ENCODE assay signal across 1 cellular context in the genomic region with DNA sequence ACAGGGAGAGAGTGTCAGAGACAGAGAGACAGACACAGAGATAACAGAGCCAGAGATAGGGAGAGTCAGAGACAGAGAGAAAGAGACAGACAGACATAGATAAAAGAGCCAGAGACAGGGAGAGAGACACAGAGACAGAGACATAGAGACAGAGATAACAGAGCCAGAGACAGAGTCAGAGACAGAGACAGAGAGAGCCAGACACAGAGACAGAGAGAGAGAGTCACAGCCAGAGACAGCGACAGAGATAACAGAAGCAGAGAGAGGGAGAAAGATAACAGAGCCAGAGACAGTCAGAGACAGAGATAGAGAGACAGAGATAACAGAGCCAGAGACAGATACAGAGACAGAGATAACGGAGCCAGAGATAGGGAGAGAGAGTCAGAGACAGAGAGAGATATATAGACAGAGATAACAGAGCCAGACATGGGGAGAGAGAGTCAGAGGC.
TF ChIP-seq lines count a peak whose summit lies in the region.

No MANE protein-coding gene starts in this region.

TF ChIP-seq in IMR-90, 13 proteins besides CTCF, POLR2A, EP300 and RAD21:
- TF ChIP-seq FOS (IDR thresholded peaks at IDR 0.05; ENCODE audit: low read depth, low read length) (no peak), BHLHE40 (IDR thresholded peaks at IDR 0.05; ENCODE audit: low read depth, low read length) (no peak), CEBPB (IDR thresholded peaks at IDR 0.05; ENCODE audit: low read depth, low read length) (no peak), MAZ (IDR thresholded peaks at IDR 0.05; ENCODE audit: borderline replicate concordance, low read depth, low read length) (no peak), RFX5 (IDR thresholded peaks at IDR 0.05; ENCODE audit: low read depth, low read length) (no peak), MAFK (IDR thresholded peaks at IDR 0.05; ENCODE audit: low read depth, low read length) (no peak), SMC3 (IDR thresholded peaks at IDR 0.05; ENCODE audit: low read depth, low read length) (no peak), MXI1 (IDR thresholded peaks at IDR 0.05; ENCODE audit: borderline replicate concordance, low read depth, low read length) (no peak), RCOR1 (IDR thresholded peaks at IDR 0.05; ENCODE audit: insufficient replicate concordance, low read length) (no peak), CHD1 (IDR thresholded peaks at IDR 0.05; ENCODE audit: low read depth, low read length) (no peak), NFE2L2 (IDR thresholded peaks at IDR 0.05; ENCODE audit: low read depth, low read length) (no peak)
- TF ChIP-seq, protein P1, sequence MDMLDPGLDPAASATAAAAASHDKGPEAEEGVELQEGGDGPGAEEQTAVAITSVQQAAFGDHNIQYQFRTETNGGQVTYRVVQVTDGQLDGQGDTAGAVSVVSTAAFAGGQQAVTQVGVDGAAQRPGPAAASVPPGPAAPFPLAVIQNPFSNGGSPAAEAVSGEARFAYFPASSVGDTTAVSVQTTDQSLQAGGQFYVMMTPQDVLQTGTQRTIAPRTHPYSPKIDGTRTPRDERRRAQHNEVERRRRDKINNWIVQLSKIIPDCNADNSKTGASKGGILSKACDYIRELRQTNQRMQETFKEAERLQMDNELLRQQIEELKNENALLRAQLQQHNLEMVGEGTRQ (IDR thresholded peaks at IDR 0.05; ENCODE audit: low read depth, low read length), result no peak
- TF ChIP-seq, protein P2, sequence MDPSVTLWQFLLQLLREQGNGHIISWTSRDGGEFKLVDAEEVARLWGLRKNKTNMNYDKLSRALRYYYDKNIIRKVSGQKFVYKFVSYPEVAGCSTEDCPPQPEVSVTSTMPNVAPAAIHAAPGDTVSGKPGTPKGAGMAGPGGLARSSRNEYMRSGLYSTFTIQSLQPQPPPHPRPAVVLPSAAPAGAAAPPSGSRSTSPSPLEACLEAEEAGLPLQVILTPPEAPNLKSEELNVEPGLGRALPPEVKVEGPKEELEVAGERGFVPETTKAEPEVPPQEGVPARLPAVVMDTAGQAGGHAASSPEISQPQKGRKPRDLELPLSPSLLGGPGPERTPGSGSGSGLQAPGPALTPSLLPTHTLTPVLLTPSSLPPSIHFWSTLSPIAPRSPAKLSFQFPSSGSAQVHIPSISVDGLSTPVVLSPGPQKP (IDR thresholded peaks at IDR 0.05; ENCODE audit: borderline replicate concordance, low read depth, low read length), result no peak
